In the genomic region with DNA sequence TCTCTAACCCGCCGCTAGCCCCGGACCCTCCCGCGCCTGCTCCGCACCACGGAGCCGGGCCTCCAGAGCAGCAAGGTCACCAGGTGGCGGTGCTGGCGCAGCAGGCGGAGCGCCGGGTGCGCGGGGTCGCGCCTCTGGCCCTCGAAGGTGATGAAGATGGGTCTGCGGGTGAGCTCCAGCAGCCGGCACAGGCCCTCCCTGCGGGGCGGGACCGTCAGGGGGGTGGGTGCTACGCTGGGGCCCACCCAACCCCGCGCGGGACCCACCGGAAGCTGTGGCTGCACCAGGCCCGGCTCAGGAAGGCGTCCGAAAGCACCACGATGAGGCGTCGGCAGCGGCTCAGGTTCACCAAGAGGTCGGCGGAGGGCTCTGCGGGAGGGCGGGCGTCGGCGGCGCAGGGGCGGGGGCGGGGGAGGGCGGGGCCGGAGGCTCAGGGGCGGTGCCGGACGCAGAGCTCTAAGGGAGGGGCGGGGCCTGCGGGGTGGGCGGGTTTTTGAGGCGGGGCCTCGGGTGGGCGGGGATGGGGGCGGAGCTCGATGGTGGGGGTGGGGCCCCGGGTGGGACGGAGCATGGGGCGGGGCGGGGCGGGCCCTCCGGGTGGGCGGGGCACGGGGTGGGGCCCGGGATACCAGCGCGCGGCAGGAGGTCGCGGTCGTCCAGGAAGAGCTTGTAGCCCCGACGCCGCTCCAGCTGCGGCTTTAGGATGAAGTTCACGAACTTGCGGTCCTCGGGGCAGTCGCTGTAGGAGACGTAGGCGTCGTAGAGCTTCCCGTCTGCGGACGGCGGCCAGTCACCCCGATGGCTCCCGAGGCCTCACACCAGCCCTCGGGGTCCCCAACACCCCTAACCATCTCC, we compare ENCODE assay signal across 1 cellular context.
TF ChIP-seq lines count a peak whose summit lies in the region.

No MANE protein-coding gene starts in this region.

TF ChIP-seq in H1, 55 proteins besides CTCF, POLR2A, EP300 and RAD21:
- TF ChIP-seq, protein P1, sequence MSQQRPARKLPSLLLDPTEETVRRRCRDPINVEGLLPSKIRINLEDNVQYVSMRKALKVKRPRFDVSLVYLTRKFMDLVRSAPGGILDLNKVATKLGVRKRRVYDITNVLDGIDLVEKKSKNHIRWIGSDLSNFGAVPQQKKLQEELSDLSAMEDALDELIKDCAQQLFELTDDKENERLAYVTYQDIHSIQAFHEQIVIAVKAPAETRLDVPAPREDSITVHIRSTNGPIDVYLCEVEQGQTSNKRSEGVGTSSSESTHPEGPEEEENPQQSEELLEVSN (IDR thresholded peaks at IDR 0.05) = peak; percentile 52
- TF ChIP-seq, protein P2, sequence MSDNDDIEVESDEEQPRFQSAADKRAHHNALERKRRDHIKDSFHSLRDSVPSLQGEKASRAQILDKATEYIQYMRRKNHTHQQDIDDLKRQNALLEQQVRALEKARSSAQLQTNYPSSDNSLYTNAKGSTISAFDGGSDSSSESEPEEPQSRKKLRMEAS (IDR thresholded peaks at IDR 0.05) = 0 out of 2 replicates have a peak, but pooled peaks have one; percentile 51
- TF ChIP-seq RXRA (IDR thresholded peaks at IDR 0.05; ENCODE audit: insufficient read depth, low read depth, low read length) (0 out of 2 replicates have a peak, but pooled peaks have one; percentile 19), POU5F1 (IDR thresholded peaks at IDR 0.05; ENCODE audit: low read depth, low read length) (no peak), EZH2 (IDR thresholded peaks at IDR 0.05; ENCODE audit: low read depth, low read length, severe bottlenecking) (no peak), GABPA (IDR thresholded peaks at IDR 0.05; ENCODE audit: borderline replicate concordance, insufficient read depth, low read length) (peak; percentile 34; the same call in 1 of the 2 replicates), FOSL1 (IDR thresholded peaks at IDR 0.05; ENCODE audit: insufficient read depth, low read depth, low read length) (no peak), KDM4A (IDR thresholded peaks at IDR 0.05; ENCODE audit: low read depth, low read length, severe bottlenecking) (peak; percentile 26), ASH2L (IDR thresholded peaks at IDR 0.05; ENCODE audit: low read length) (peak; percentile 32), TAF1 (IDR thresholded peaks at IDR 0.05; ENCODE audit: low read depth, low read length) (0 out of 2 replicates have a peak, but pooled peaks have one; percentile 18)
